ENCODE assay signal across 8 cellular contexts in genomic region chr4:37383579-37384229, GRCh38.
DNase-seq lines count a peak whose midpoint lies in the region; ATAC-seq and TF ChIP-seq lines count a peak whose summit lies in the region.

No MANE protein-coding gene starts in this region.

- peaks cover 8% of the 10 kb centered on the region for H3K27me3 ChIP-seq in adipocyte (replicated peaks; ENCODE audit: control insufficient read depth, insufficient read depth, low read length)
- peaks cover 0 to 3% (median 0%) of the 10 kb centered on the region in 3 donors for H3K27me3 ChIP-seq in psoas muscle (ENCODE audit: insufficient read depth in 3 of 3, low read length in 2 of 3)

- H3K9me3 ChIP-seq in adipocyte (ENCODE audit: control insufficient read depth, low read length) (no peaks in the 10 kb centered on the region), psoas muscle (no peaks in the 10 kb centered on the region)

- WGBS in psoas muscle, 3 donors: 32 to 36% (median 34%) methylated on average over 7 of the region's 7 CpGs

- peaks cover 7% of the 10 kb centered on the region for H3K4me1 ChIP-seq in adipocyte (ENCODE audit: control insufficient read depth, insufficient read depth, low read length)
- H3K4me1 ChIP-seq in psoas muscle: no peaks in the 10 kb centered on the region

- TF ChIP-seq CTCF in psoas muscle (IDR thresholded peaks at IDR 0.05): no peak

- H3K36me3 ChIP-seq in adipocyte (ENCODE audit: control insufficient read depth, insufficient read depth, low read length, severe bottlenecking) (no peaks in the 10 kb centered on the region), psoas muscle (ENCODE audit: insufficient read depth in 1 of 2, low read depth in 1 of 2) (no peaks in the 10 kb centered on the region)

- ATAC-seq in GM21390 (IDR thresholded peaks at IDR 0.05; ENCODE audit: unreplicated experiment): peak; percentile 75
- ATAC-seq in left colon: peak; percentile 85
- no peak for ATAC-seq in psoas muscle

- no peak overlapping the region for H3K4me3 ChIP-seq in adipocyte (ENCODE audit: low read length)
- no peak overlapping the region for H3K4me3 ChIP-seq in psoas muscle

- DNase-seq in NOMO-1 (lab: John Stamatoyannopoulos, UW; ENCODE audit: unreplicated experiment in 2 of 2) (peak; percentile 38 to 39), NOMO-1 treated with dmso at 0.1 percent for 144 hours (lab: John Stamatoyannopoulos, UW; ENCODE audit: unreplicated experiment) (no peak), NAMALWA (ENCODE audit: low spot score) (peak; percentile 70), adipocyte (ENCODE audit: low read depth) (peak; percentile 46), left colon (peak in 1 of 2 donors; percentile 15), cerebellar nuclear complex (lab: John Stamatoyannopoulos, UW) (no peak), psoas muscle (no peak)

- intact Hi-C loops in left colon (cut with DNase I, micrococcal nuclease): loop anchor here in 1 of 2 donors (10.0 kb wide), 1 partner anchor 1029 kb away; no protein-coding TSS in a partner anchor
- intact Hi-C loops in psoas muscle (cut with DNase I): no loop called here

- H3K27ac ChIP-seq in psoas muscle: no peak overlapping the region

- H3K9ac ChIP-seq in adipocyte (ENCODE audit: low read length): no peak overlapping the region

Comparison
In these comparisons a context has a peak if more than half of its experiments do, and no peak if none do; other contexts are left out.
1. DNase-seq: peak in NOMO-1 (2 of 2), NAMALWA (single experiment) and adipocyte (single experiment); none in NOMO-1 treated with dmso at 0.1 percent for 144 hours (single experiment), cerebellar nuclear complex (0 of 2) and psoas muscle (0 of 2).
2. ATAC-seq: peak in GM21390 (single experiment) and left colon (single experiment); none in psoas muscle (0 of 4).